8 cellular contexts compared by ENCODE assay signal in the genomic region with DNA sequence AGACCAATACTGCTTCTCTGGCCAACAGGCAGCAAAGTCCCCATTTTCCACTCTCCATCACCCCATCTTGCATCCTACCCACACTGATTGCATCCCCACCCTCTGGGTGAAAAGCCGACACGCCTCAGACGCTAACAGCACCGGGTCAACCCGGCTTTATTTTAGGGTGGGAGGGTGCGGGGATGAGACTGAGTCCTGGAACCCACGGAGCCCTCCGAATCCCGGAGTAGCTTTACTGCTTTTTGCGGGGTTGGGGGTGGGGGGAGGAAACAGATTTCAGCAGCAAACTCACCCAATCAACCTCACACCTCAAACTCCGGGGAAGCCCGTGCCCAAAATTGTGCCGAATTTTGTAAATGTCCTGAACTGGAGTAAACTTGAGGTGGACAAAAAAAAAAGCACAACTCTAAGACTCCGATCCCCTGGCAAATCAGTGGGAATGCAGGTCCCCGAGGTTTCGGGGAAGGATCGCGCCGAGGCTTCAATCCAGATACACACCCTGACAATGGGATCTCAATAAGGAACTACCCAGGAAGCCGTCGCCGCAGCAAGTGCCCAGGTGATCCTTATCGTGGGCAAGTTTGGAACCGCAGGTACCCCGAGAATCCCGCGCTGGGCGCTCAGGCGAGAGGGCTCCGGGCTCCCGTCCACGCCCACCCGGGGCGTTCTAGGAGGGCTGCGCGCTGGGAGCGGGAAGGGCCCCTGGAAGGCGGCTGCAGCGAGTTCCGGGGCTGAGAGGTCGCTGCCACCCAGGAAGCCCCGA. TPM values are rescaled to one million over a fixed set of nuclear protein-coding genes. Genes with fewer than 3 reads are reported as not detected.
DNase-seq lines count a peak whose midpoint lies in the region; ATAC-seq and TF ChIP-seq lines count a peak whose summit lies in the region.

No MANE protein-coding gene starts in this region.

- TF ChIP-seq POLR2A in prostate gland (IDR thresholded peaks at IDR 0.05): no peak

- peaks cover 10% of the 10 kb centered on the region; the same call in 1 of the 2 replicates for H3F3A ChIP-seq in GM23338 (replicated peaks; ENCODE audit: low read depth)

- peak overlapping the region; percentile 82 for H3K4me3 Mint-ChIP-seq in GM23338

- in situ Hi-C loops in ACHN (cut with HindIII; ENCODE audit: low pct_ligation_motif_present, low pct_unique_long_range_greater_than_20kb, low sequenced_read_pairs): no loop called here
- in situ Hi-C loops in KBM-7 (cut with MboI; ENCODE audit: low pct_unique_long_range_greater_than_20kb, low sequenced_read_pairs): no loop called here

- TF ChIP-seq CTCF in GM23338 (conservative IDR thresholded peaks at IDR 0.05; ENCODE audit: low read depth in 2 of 2) (no peak), foreskin fibroblast (IDR thresholded peaks at IDR 0.05; ENCODE audit: low read depth, low read length) (no peak), prostate gland (IDR thresholded peaks at IDR 0.05) (no peak)

- peaks cover 25% of the 10 kb centered on the region for H3K27me3 Mint-ChIP-seq in GM23338 (ENCODE audit: insufficient read depth, low read depth, poor library complexity)

- H4K20me1 ChIP-seq in GM23338 (replicated peaks; ENCODE audit: insufficient read depth): peaks cover 9% of the 10 kb centered on the region; the same call in 1 of the 2 replicates

- no peaks in the 10 kb centered on the region for H3K9me3 Mint-ChIP-seq in GM23338

- H3K27ac Mint-ChIP-seq in GM23338: no peak overlapping the region

- 4% methylated on average over 35 of the region's 42 CpGs for WGBS in prostate gland

- no peaks in the 10 kb centered on the region for H3K9me3 ChIP-seq in prostate gland

- H3K36me3 ChIP-seq in GM23338 (ENCODE audit: insufficient read depth) (no peaks in the 10 kb centered on the region), prostate gland (no peaks in the 10 kb centered on the region)

- H3K4me3 ChIP-seq in GM23338: peak overlapping the region; percentile 91
- peak overlapping the region; percentile 59 to 75 for H3K4me3 ChIP-seq in foreskin fibroblast (ENCODE audit: low read depth in 1 of 2, low read length in 2 of 2)
- H3K4me3 ChIP-seq in prostate gland: peak overlapping the region; percentile 64 to 78

- H3K4me2 ChIP-seq in GM23338: peak overlapping the region; percentile 95

- peaks cover 9% of the 10 kb centered on the region for H3K4me1 Mint-ChIP-seq in GM23338

- intact Hi-C loops in prostate gland (cut with DNase I): no loop called here

- no peaks in the 10 kb centered on the region for H3K9me2 ChIP-seq in GM23338 (ENCODE audit: insufficient read depth)

- H3K36me3 Mint-ChIP-seq in GM23338 (ENCODE audit: low read depth): no peaks in the 10 kb centered on the region

- peak overlapping the region; percentile 96 for H2AFZ ChIP-seq in GM23338

- DNase-seq in ACHN: peak; percentile 3
- DNase-seq in GM23338 (ENCODE audit: low spot score): peak; percentile 50
- peak; percentile 20 to 24 for DNase-seq in activated CD4-positive, alpha-beta T cell treated with anti-CD3 and anti-CD28 coated beads, Interleukin-2, amount 50 U/mL, for 48 hours
- DNase-seq in foreskin fibroblast: peak in 1 of 2 donors; percentile 21
- DNase-seq in prostate gland (ENCODE audit: low spot score): no peak
- no peak for DNase-seq in UCSD-AML1 (lab: John Stamatoyannopoulos, UW; ENCODE audit: unreplicated experiment)
- DNase-seq in NCI-H446 treated with DMSO at 0.1 percent for 48 hours (lab: John Stamatoyannopoulos, UW): no peak
- DNase-seq in KBM-7: no peak

- H3K27me3 ChIP-seq in GM23338 (ENCODE audit: insufficient read depth): peaks cover 31% of the 10 kb centered on the region
- H3K27me3 ChIP-seq in prostate gland (replicated peaks; ENCODE audit: insufficient read depth): no peaks in the 10 kb centered on the region

- H3K4me1 ChIP-seq in GM23338 (ENCODE audit: insufficient read depth) (peaks cover 7% of the 10 kb centered on the region), prostate gland (replicated peaks) (no peaks in the 10 kb centered on the region)

- H3K79me2 ChIP-seq in GM23338 (replicated peaks; ENCODE audit: insufficient read depth): no peaks in the 10 kb centered on the region; the same call in 1 of the 2 replicates

- ATAC-seq in GM23338: peak; percentile 15

- no peak overlapping the region for H3K27ac ChIP-seq in GM23338 (ENCODE audit: low read depth)
- peak overlapping the region; percentile 78 to 86 for H3K27ac ChIP-seq in prostate gland

TF ChIP-seq in GM23338, 12 proteins besides CTCF, POLR2A, EP300 and RAD21:
- TF ChIP-seq, protein P1, sequence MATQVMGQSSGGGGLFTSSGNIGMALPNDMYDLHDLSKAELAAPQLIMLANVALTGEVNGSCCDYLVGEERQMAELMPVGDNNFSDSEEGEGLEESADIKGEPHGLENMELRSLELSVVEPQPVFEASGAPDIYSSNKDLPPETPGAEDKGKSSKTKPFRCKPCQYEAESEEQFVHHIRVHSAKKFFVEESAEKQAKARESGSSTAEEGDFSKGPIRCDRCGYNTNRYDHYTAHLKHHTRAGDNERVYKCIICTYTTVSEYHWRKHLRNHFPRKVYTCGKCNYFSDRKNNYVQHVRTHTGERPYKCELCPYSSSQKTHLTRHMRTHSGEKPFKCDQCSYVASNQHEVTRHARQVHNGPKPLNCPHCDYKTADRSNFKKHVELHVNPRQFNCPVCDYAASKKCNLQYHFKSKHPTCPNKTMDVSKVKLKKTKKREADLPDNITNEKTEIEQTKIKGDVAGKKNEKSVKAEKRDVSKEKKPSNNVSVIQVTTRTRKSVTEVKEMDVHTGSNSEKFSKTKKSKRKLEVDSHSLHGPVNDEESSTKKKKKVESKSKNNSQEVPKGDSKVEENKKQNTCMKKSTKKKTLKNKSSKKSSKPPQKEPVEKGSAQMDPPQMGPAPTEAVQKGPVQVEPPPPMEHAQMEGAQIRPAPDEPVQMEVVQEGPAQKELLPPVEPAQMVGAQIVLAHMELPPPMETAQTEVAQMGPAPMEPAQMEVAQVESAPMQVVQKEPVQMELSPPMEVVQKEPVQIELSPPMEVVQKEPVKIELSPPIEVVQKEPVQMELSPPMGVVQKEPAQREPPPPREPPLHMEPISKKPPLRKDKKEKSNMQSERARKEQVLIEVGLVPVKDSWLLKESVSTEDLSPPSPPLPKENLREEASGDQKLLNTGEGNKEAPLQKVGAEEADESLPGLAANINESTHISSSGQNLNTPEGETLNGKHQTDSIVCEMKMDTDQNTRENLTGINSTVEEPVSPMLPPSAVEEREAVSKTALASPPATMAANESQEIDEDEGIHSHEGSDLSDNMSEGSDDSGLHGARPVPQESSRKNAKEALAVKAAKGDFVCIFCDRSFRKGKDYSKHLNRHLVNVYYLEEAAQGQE (IDR thresholded peaks at IDR 0.05; ENCODE audit: unreplicated experiment): no peak
- TF ChIP-seq, protein P2, sequence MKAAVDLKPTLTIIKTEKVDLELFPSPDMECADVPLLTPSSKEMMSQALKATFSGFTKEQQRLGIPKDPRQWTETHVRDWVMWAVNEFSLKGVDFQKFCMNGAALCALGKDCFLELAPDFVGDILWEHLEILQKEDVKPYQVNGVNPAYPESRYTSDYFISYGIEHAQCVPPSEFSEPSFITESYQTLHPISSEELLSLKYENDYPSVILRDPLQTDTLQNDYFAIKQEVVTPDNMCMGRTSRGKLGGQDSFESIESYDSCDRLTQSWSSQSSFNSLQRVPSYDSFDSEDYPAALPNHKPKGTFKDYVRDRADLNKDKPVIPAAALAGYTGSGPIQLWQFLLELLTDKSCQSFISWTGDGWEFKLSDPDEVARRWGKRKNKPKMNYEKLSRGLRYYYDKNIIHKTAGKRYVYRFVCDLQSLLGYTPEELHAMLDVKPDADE (IDR thresholded peaks at IDR 0.05): no peak
- TF ChIP-seq NANOG (IDR thresholded peaks at IDR 0.05; ENCODE audit: borderline replicate concordance) (no peak), CREB1 (CRISPR knock-in tag; IDR thresholded peaks at IDR 0.05; ENCODE audit: low read depth) (no peak), EZH2 (IDR thresholded peaks at IDR 0.05; ENCODE audit: low read depth, unreplicated experiment) (peak; percentile 48), EZH2phosphoT487 (IDR thresholded peaks at IDR 0.05; ENCODE audit: unreplicated experiment) (no peak), JUNB (IDR thresholded peaks at IDR 0.05; ENCODE audit: unreplicated experiment) (no peak), ZNF331 (CRISPR knock-in tag; IDR thresholded peaks at IDR 0.05; ENCODE audit: low read depth) (no peak)

RNA-seq across cellular contexts. Expression of a gene that starts 1.1 kb away (rescaled TPM):
- total RNA-seq in GM23338 (2014; rRNA removed; shearing (Covaris generic)): 15.0 and 22.2 TPM in 2 replicates
- 8.7 and 9.3 TPM in 2 replicates for polyA plus RNA-seq in GM23338 (2016; fragmentation: Nextera tagmentation; extraction: Ambion mirVana)
- 10 to 100 TPM in 1 of 2 donors, 1 to 10 TPM in 1; 4.9 to 19.4 TPM for total RNA-seq in prostate gland

Comparison
In these comparisons a context has a peak if more than half of its experiments do, and no peak if none do; other contexts are left out.
1. DNase-seq: peak in ACHN (single experiment), GM23338 (single experiment) and activated CD4-positive, alpha-beta T cell treated with anti-CD3 and anti-CD28 coated beads, Interleukin-2, amount 50 U/mL, for 48 hours (2 of 2); none in prostate gland (single experiment), UCSD-AML1 (single experiment), NCI-H446 treated with DMSO at 0.1 percent for 48 hours (single experiment) and KBM-7 (single experiment).
2. Peak in every context shown above with its lines, with median percentiles within 50 percentile points of each other: H3K4me3 ChIP-seq.